In the genomic region with DNA sequence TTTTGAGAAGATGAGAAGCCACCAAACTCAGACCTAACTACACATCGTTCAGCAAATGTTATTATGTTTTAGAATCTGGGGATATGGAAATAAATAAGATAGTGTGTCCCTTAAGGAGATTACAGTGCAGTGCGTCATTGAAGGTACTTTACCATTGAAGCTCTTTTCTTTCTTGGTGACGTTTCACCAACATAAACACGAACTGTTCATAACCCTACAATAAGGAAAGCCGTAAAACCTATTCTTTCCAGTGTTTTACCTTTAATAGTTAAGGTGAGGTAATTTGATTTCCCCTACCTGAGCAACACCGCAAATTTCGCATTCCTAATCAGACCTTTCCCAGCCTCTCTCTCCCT, we compare ENCODE assay signal across 8 cellular contexts. TPM values are rescaled to one million over a fixed set of nuclear protein-coding genes. Genes with fewer than 3 reads are reported as not detected.
DNase-seq lines count a peak whose midpoint lies in the region; ATAC-seq and TF ChIP-seq lines count a peak whose summit lies in the region.

No MANE protein-coding gene starts in this region.

- no peaks in the 10 kb centered on the region for H3K9me3 Mint-ChIP-seq in activated naive CD8-positive, alpha-beta T cell treated with anti-CD3 and anti-CD28 coated beads for 36 hours

- H3K79me2 ChIP-seq in HCT116 (ENCODE audit: insufficient read depth, low read length), result peaks cover 27% of the 10 kb centered on the region

- no peaks in the 10 kb centered on the region for H4K20me1 ChIP-seq in BLaER1 treated with 17β-estradiol and CSF1 and Interleukin-3, amounts not matched to agents 10 nM and 100 nM
- no peaks in the 10 kb centered on the region for H4K20me1 ChIP-seq in HCT116 (ENCODE audit: insufficient read depth)

- no peak for TF ChIP-seq RAD21 in HCT116 (IDR thresholded peaks at IDR 0.05; ENCODE audit: low read depth)

- no peaks in the 10 kb centered on the region for H3K9me2 ChIP-seq in HCT116 (ENCODE audit: insufficient read depth)

- H3K27ac Mint-ChIP-seq in activated naive CD8-positive, alpha-beta T cell treated with anti-CD3 and anti-CD28 coated beads for 36 hours, result peak overlapping the region; percentile 97

- peaks cover 21% of the 10 kb centered on the region for H3K4me1 Mint-ChIP-seq in activated naive CD8-positive, alpha-beta T cell treated with anti-CD3 and anti-CD28 coated beads for 36 hours

- no peak for TF ChIP-seq POLR2A in HCT116 (IDR thresholded peaks at IDR 0.05; ENCODE audit: borderline replicate concordance, extremely low read depth, insufficient read depth, insufficient read length)
- no peak for TF ChIP-seq POLR2A in right lobe of liver (IDR thresholded peaks at IDR 0.05)
- TF ChIP-seq POLR2A in uterus (IDR thresholded peaks at IDR 0.05), result no peak

- RAD21 ChIA-PET in HCT116 (lab: Charles Lee; ENCODE audit: low non-redundant PET in 1 of 2, low total read pairs in 2 of 2, uncharacterized antibody in 2 of 2, unreplicated experiment in 2 of 2), result no interaction called here

- TF ChIP-seq CTCF in HCT116 (IDR thresholded peaks at IDR 0.05 in 2 of 3, conservative IDR thresholded peaks at IDR 0.05 in 1 of 3; ENCODE audit: borderline replicate concordance in 1 of 3, insufficient read depth in 1 of 3, low read depth in 2 of 3, low read length in 2 of 3) (no peak; a peak in 1 of 6 replicates), right lobe of liver (IDR thresholded peaks at IDR 0.05) (no peak), uterus (IDR thresholded peaks at IDR 0.05) (no peak)

- peak overlapping the region; percentile 92 for H3K4me3 Mint-ChIP-seq in activated naive CD8-positive, alpha-beta T cell treated with anti-CD3 and anti-CD28 coated beads for 36 hours

- no peaks in the 10 kb centered on the region; a peak in 1 of 22 replicates for H3K9me3 ChIP-seq in BLaER1 treated with 17β-estradiol and CSF1 and Interleukin-3, amounts not matched to agents 10 nM and 100 nM (replicated peaks in 1 of 11)
- H3K9me3 ChIP-seq in HCT116 (ENCODE audit: control insufficient read depth in 1 of 2, insufficient read depth in 1 of 2, low read depth in 1 of 2, low read length in 2 of 2) (no peaks in the 10 kb centered on the region), right lobe of liver (no peaks in the 10 kb centered on the region), uterus (no peaks in the 10 kb centered on the region)

- CTCF ChIA-PET in HCT116 (lab: Charles Lee), result no interaction called here

- peak overlapping the region; percentile 65 to 97 (median 87) for H3K4me2 ChIP-seq in BLaER1 treated with 17β-estradiol and CSF1 and Interleukin-3, amounts not matched to agents 10 nM and 100 nM
- peak overlapping the region; percentile 86 for H3K4me2 ChIP-seq in HCT116 (ENCODE audit: low read length)

- H3K27me3 Mint-ChIP-seq in activated naive CD8-positive, alpha-beta T cell treated with anti-CD3 and anti-CD28 coated beads for 36 hours, result no peaks in the 10 kb centered on the region

- DNase-seq in HCT116 (ENCODE audit: low read depth, low spot score) (no peak), right lobe of liver (no peak), uterus (no peak), NCI-H510A (lab: John Stamatoyannopoulos, UW) (no peak), NK-92 (lab: John Stamatoyannopoulos, UW; ENCODE audit: unreplicated experiment) (no peak)
- no peak for DNase-seq in activated naive CD8-positive, alpha-beta T cell treated with anti-CD3 and anti-CD28 coated beads for 36 hours

- peak overlapping the region; percentile 83 to 92 (median 89) for H3K9ac ChIP-seq in BLaER1 treated with 17β-estradiol and CSF1 and Interleukin-3, amounts not matched to agents 10 nM and 100 nM
- peak overlapping the region; percentile 81 for H3K9ac ChIP-seq in HCT116 (ENCODE audit: low read length)

- no TSS peak for BruUV-seq in HCT116 (replicated peaks; lab: Mats Ljungman, UMichigan)

- peak overlapping the region; percentile 82 to 91 (median 87); a peak in 18 of 22 replicates for H3K27ac ChIP-seq in BLaER1 treated with 17β-estradiol and CSF1 and Interleukin-3, amounts not matched to agents 10 nM and 100 nM
- peak overlapping the region; percentile 79; the same call in 1 of the 2 replicates for H3K27ac ChIP-seq in HCT116 (ENCODE audit: low read depth, low read length)
- peak overlapping the region in 1 of 3 donors; percentile 41 for H3K27ac ChIP-seq in right lobe of liver
- peak overlapping the region; percentile 78 to 89 for H3K27ac ChIP-seq in uterus

- WGBS in right lobe of liver (ENCODE audit: insufficient coverage, low coverage, low lambda C conversion rate, missing lambda C conversion rate), result 20% methylated on average over 7 of the region's 7 CpGs

- H3K4me1 ChIP-seq in BLaER1 treated with 17β-estradiol and CSF1 and Interleukin-3, amounts not matched to agents 10 nM and 100 nM, result peaks cover 8 to 26% (median 13%) of the 10 kb centered on the region in 10 experiments; a peak in 19 of 20 replicates
- peaks cover 0 to 7% of the 10 kb centered on the region in 2 experiments; a peak in 1 of 4 replicates for H3K4me1 ChIP-seq in HCT116 (ENCODE audit: control insufficient read depth in 1 of 2, insufficient read depth in 2 of 2, low read length in 2 of 2)
- H3K4me1 ChIP-seq in right lobe of liver, result peaks cover 0 to 11% (median 0%) of the 10 kb centered on the region in 4 donors
- H3K4me1 ChIP-seq in uterus, result peaks cover 0 to 8% of the 10 kb centered on the region in 2 donors

- no peaks in the 10 kb centered on the region for H3K27me3 ChIP-seq in BLaER1 treated with 17β-estradiol and CSF1 and Interleukin-3, amounts not matched to agents 10 nM and 100 nM
- H3K27me3 ChIP-seq in HCT116 (ENCODE audit: insufficient read depth, low read length) (no peaks in the 10 kb centered on the region), right lobe of liver (no peaks in the 10 kb centered on the region), uterus (no peaks in the 10 kb centered on the region)

- peak overlapping the region; percentile 63 for H2AFZ ChIP-seq in HCT116 (ENCODE audit: low read depth, low read length, poor library complexity, severe bottlenecking)

- POLR2A ChIA-PET in HCT116 (lab: Charles Lee), result interaction anchor here (1.1 kb wide), 1 partner anchor 11 kb away, joined by 3 read pairs; no protein-coding TSS in a partner anchor

- intact Hi-C loops in HCT116 (cut with micrococcal nuclease), result no loop called here
- intact Hi-C loops in right lobe of liver (cut with DNase I), result no loop called here
- intact Hi-C loops in uterus (cut with DNase I; ENCODE audit: low total_unique reads), result no loop called here

- H3K36me3 ChIP-seq in BLaER1 treated with 17β-estradiol and CSF1 and Interleukin-3, amounts not matched to agents 10 nM and 100 nM, result peaks cover 10 to 43% (median 33%) of the 10 kb centered on the region in 11 experiments; a peak in 21 of 22 replicates
- H3K36me3 ChIP-seq in HCT116 (ENCODE audit: control insufficient read depth in 1 of 2, insufficient read depth in 2 of 2, low read length in 2 of 2), result peaks cover 5 to 15% of the 10 kb centered on the region in 2 experiments; a peak in 2 of 4 replicates
- H3K36me3 ChIP-seq in right lobe of liver, result peaks cover 0 to 12% (median 0%) of the 10 kb centered on the region in 4 donors
- no peaks in the 10 kb centered on the region for H3K36me3 ChIP-seq in uterus

- ATAC-seq in HCT116 (peak; percentile 13; the same call in 1 of the 2 replicates), right lobe of liver (no peak), GM19463 (IDR thresholded peaks at IDR 0.05; ENCODE audit: unreplicated experiment) (no peak)

- H3K36me3 Mint-ChIP-seq in activated naive CD8-positive, alpha-beta T cell treated with anti-CD3 and anti-CD28 coated beads for 36 hours, result peaks cover 15% of the 10 kb centered on the region

- H3K4me3 ChIP-seq in BLaER1 treated with 17β-estradiol and CSF1 and Interleukin-3, amounts not matched to agents 10 nM and 100 nM, result peak overlapping the region; percentile 75 to 94 (median 84)
- H3K4me3 ChIP-seq in HCT116 (replicated peaks in 1 of 2; ENCODE audit: low read depth in 1 of 2, low read length in 2 of 2) (peak overlapping the region; percentile 79 to 84), right lobe of liver (peak overlapping the region; percentile 53 to 79 (median 65)), uterus (peak overlapping the region; percentile 49 to 94)

TF ChIP-seq in HCT116, 20 proteins besides CTCF, POLR2A, EP300 and RAD21:
- TF ChIP-seq YY1 (IDR thresholded peaks at IDR 0.05; ENCODE audit: extremely low read depth, insufficient replicate concordance, low read depth, low read length), result no peak
- TF ChIP-seq, protein P1, sequence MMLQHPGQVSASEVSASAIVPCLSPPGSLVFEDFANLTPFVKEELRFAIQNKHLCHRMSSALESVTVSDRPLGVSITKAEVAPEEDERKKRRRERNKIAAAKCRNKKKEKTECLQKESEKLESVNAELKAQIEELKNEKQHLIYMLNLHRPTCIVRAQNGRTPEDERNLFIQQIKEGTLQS (IDR thresholded peaks at IDR 0.05), result no peak
- TF ChIP-seq ZFX (IDR thresholded peaks at IDR 0.05), result no peak
- TF ChIP-seq CBX3 (IDR thresholded peaks at IDR 0.05; ENCODE audit: low read depth), result peak; percentile 0; the same call in 1 of the 2 replicates

RNA-seq across cellular contexts. Expression of a gene that starts 0.8 kb away (rescaled TPM):
- total RNA-seq in HCT116 (2021; ENCODE audit: unreplicated experiment), result 16.9 TPM
- 4.6 and 5.4 TPM in 2 replicates for polyA plus RNA-seq in HCT116 (2012)
- 10 to 100 TPM; 31.0 to 32.9 TPM for total RNA-seq in activated naive CD8-positive, alpha-beta T cell treated with anti-CD3 and anti-CD28 coated beads for 36 hours
- total RNA-seq in right lobe of liver, result 1 to 10 TPM; 4.5 to 9.0 (median 6.9) TPM
- 10 to 100 TPM; 43.5 to 77.9 (median 65.7) TPM for total RNA-seq in uterus
